14 cellular contexts compared by ENCODE assay signal in the genomic region with DNA sequence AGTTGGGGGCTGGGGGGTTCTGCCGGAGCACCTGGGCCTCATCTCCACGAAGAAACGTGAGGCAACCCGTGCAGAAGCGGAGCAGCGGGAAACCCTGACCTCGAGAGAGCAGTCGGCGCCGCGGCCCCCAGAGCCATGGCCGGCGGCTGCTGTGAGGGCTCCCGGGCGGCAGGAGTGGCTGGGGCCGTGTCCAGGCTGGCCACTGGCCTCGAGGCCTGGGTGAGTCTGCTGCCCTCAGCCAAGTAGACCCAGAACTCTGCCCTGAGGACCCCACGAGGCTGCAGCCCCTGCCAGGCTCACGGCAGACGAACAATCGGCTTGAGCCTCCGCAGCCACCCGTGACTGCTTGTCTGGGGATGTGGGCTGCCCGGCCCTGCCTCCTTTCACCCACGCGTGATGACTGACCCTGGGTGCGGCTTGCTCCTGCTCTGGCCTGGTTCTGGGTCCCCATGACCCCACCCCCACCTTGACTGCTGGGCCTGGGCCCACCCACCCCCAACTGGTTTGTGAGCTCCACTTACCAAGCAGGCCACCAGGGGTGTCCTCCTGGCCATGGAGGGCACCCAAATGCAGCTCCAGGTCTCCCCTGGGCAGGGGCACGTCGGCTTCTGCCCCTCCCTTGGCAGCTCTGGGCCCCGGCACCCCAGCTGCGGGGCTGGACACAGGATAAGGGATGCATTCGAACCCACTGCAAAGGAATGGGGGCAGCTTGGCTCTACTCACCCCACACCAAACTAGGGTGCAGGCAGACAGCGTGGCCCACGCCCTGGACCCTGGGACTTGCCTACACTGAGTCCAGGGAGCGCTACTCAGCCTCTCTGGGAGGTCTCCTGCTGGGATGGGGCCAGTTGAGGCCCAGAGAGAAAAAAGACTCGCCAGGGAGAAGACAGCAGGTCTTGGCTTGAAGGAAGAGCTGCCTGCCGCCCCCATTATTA.
"Had no signal": no experiment of that assay in that cellular context is flagged by ENCODE, and none has a peak within 500 bp of the region (broad histone marks: within the 10 kb centered on the region; RNA-seq: fewer than 3 reads in every experiment).

No MANE protein-coding gene starts in this region.

- H3K27ac Mint-ChIP-seq: activated T-cell treated with anti-CD3 and anti-CD28 coated beads, Interleukin-2, amount 50 U/mL, for 72 hours; stimulated activated memory B cell treated with anti-CD40 and anti-IgM and Interleukin-4, amounts not matched to agents 10 μg/mL and 1 μg/mL and 100 μg/mL, for 72 hours had no signal

- H3K9me3 Mint-ChIP-seq: stimulated activated memory B cell treated with anti-CD40 and anti-IgM and Interleukin-4, amounts not matched to agents 10 μg/mL and 1 μg/mL and 100 μg/mL, for 72 hours had no signal

- DNase-seq: activated CD4-positive, alpha-beta T cell treated with anti-CD3 and anti-CD28 coated beads, Interleukin-2, amount 50 U/mL, for 48 hours; activated CD4-positive, CD25-positive, alpha-beta regulatory T cell; activated naive CD4-positive, alpha-beta T cell; activated T-cell treated with anti-CD3 and anti-CD28 coated beads, Interleukin-2, amount 50 U/mL, for 72 hours; caudate nucleus; effector memory CD4-positive, alpha-beta T cell; gastrocnemius medialis; hippocampal formation; stimulated activated CD4-positive, alpha-beta T cell treated with anti-CD3 and anti-CD28 coated beads, Interleukin-1b, Interleukin-23, amount 100 ng/mL, for 48 hours had no signal

- H3K4me1 ChIP-seq: gastrocnemius medialis had no signal

- H3K4me3 ChIP-seq: coronary artery, gastrocnemius medialis, ovary had no signal

- H3K27me3 ChIP-seq: gastrocnemius medialis, ovary had no signal

- H3K4me3 Mint-ChIP-seq: activated T-cell treated with anti-CD3 and anti-CD28 coated beads, Interleukin-2, amount 50 U/mL, for 72 hours; naive thymus-derived CD8-positive, alpha-beta T cell; stimulated activated memory B cell treated with anti-CD40 and anti-IgM and Interleukin-4, amounts not matched to agents 10 μg/mL and 1 μg/mL and 100 μg/mL, for 72 hours had no signal

- H3K27ac ChIP-seq: coronary artery, epithelial cell of prostate, gastrocnemius medialis, ovary had no signal

- H3K27me3 Mint-ChIP-seq: naive thymus-derived CD8-positive, alpha-beta T cell; stimulated activated memory B cell treated with anti-CD40 and anti-IgM and Interleukin-4, amounts not matched to agents 10 μg/mL and 1 μg/mL and 100 μg/mL, for 72 hours had no signal

- ATAC-seq: activated T-cell treated with anti-CD3 and anti-CD28 coated beads, Interleukin-2, amount 50 U/mL, for 72 hours; gastrocnemius medialis; naive thymus-derived CD8-positive, alpha-beta T cell; stimulated activated memory B cell treated with anti-CD40 and anti-IgM and Interleukin-4, amounts not matched to agents 10 μg/mL and 1 μg/mL and 100 μg/mL, for 72 hours had no signal

- H3K36me3 ChIP-seq: gastrocnemius medialis, ovary had no signal

- H3K9me3 ChIP-seq: gastrocnemius medialis, ovary had no signal
